Comparison of ENCODE assay signal across 1 cellular context in genomic region chr6:160455484-160456213, GRCh38.
TF ChIP-seq lines count a peak whose summit lies in the region.

No MANE protein-coding gene starts in this region.

TF ChIP-seq in HepG2, 621 proteins besides CTCF, POLR2A, EP300 and RAD21 (continued from another document and continues in another):
- TF ChIP-seq MAZ (IDR thresholded peaks at IDR 0.05; ENCODE audit: borderline replicate concordance, low read depth, low read length) (peak; percentile 85; the same call in 1 of the 2 replicates), MAZ (CRISPR knock-in tag; IDR thresholded peaks at IDR 0.05; ENCODE audit: low read depth) (no peak), NCOA1 (CRISPR knock-in tag; IDR thresholded peaks at IDR 0.05) (no peak), ATM (IDR thresholded peaks at IDR 0.05; ENCODE audit: borderline replicate concordance) (no peak), KLF13 (CRISPR knock-in tag; IDR thresholded peaks at IDR 0.05) (no peak), HDAC1 (CRISPR knock-in tag; IDR thresholded peaks at IDR 0.05) (no peak), ZNF589 (CRISPR knock-in tag; conservative IDR thresholded peaks at IDR 0.05) (no peak), RARA (CRISPR knock-in tag; IDR thresholded peaks at IDR 0.05) (0 out of 2 replicates have a peak, but pooled peaks have one; percentile 14), NFATC3 (CRISPR knock-in tag; IDR thresholded peaks at IDR 0.05) (no peak), HOXA3 (CRISPR knock-in tag; IDR thresholded peaks at IDR 0.05) (peak; percentile 41; the same call in 1 of the 2 replicates), ATF6 (CRISPR knock-in tag; conservative IDR thresholded peaks at IDR 0.05) (no peak), ZNF235 (CRISPR knock-in tag; IDR thresholded peaks at IDR 0.05; ENCODE audit: borderline replicate concordance) (0 out of 2 replicates have a peak, but pooled peaks have one; percentile 36), ZNF879 (CRISPR knock-in tag; IDR thresholded peaks at IDR 0.05) (no peak), BRF2 (CRISPR knock-in tag; IDR thresholded peaks at IDR 0.05) (no peak), HNRNPLL (IDR thresholded peaks at IDR 0.05; ENCODE audit: low read depth, low read length, poor library complexity, severe bottlenecking) (no peak), ZNF430 (CRISPR knock-in tag; IDR thresholded peaks at IDR 0.05) (no peak), POLR2AphosphoS2 (IDR thresholded peaks at IDR 0.05; ENCODE audit: low read depth, low read length) (no peak), TCF7L2 (IDR thresholded peaks at IDR 0.05; ENCODE audit: low read depth, low read length) (no peak), ZNF546 (CRISPR knock-in tag; conservative IDR thresholded peaks at IDR 0.05) (no peak), NR2F6 (IDR thresholded peaks at IDR 0.05) (no peak), NR2F6 (CRISPR knock-in tag; IDR thresholded peaks at IDR 0.05) (peak; percentile 29; the same call in 1 of the 2 replicates), CCDC6 (CRISPR knock-in tag; IDR thresholded peaks at IDR 0.05) (no peak), ZNF367 (CRISPR knock-in tag; IDR thresholded peaks at IDR 0.05; ENCODE audit: borderline replicate concordance) (no peak), ZSCAN29 (CRISPR knock-in tag; conservative IDR thresholded peaks at IDR 0.05) (no peak), SUZ12 (IDR thresholded peaks at IDR 0.05; ENCODE audit: low read depth, low read length) (no peak), ZBTB1 (CRISPR knock-in tag; IDR thresholded peaks at IDR 0.05; ENCODE audit: borderline replicate concordance) (no peak), PAXIP1 (CRISPR knock-in tag; conservative IDR thresholded peaks at IDR 0.05) (0 out of 2 replicates have a peak, but pooled peaks have one; percentile 22), KMT2A (CRISPR knock-in tag; IDR thresholded peaks at IDR 0.05) (0 out of 2 replicates have a peak, but pooled peaks have one; percentile 40), PAWR (CRISPR knock-in tag; IDR thresholded peaks at IDR 0.05; ENCODE audit: borderline replicate concordance) (0 out of 2 replicates have a peak, but pooled peaks have one; percentile 38), HNF1A (IDR thresholded peaks at IDR 0.05; ENCODE audit: low read depth) (no peak), HNF1A (CRISPR knock-in tag; IDR thresholded peaks at IDR 0.05; ENCODE audit: borderline replicate concordance) (no peak), ZNF280B (CRISPR knock-in tag; IDR thresholded peaks at IDR 0.05; ENCODE audit: borderline replicate concordance) (no peak), ZNF20 (CRISPR knock-in tag; IDR thresholded peaks at IDR 0.05) (no peak), ZNF382 (CRISPR knock-in tag; IDR thresholded peaks at IDR 0.05; ENCODE audit: borderline replicate concordance) (no peak), ZNF746 (CRISPR knock-in tag; IDR thresholded peaks at IDR 0.05) (no peak), CEBPG (CRISPR knock-in tag; IDR thresholded peaks at IDR 0.05) (no peak), ZFYVE20 (CRISPR knock-in tag; IDR thresholded peaks at IDR 0.05; ENCODE audit: borderline replicate concordance, low read depth) (no peak), KAT7 (CRISPR knock-in tag; IDR thresholded peaks at IDR 0.05; ENCODE audit: borderline replicate concordance) (no peak), NFKB2 (CRISPR knock-in tag; IDR thresholded peaks at IDR 0.05; ENCODE audit: borderline replicate concordance) (0 out of 2 replicates have a peak, but pooled peaks have one; percentile 43), ZFP91 (CRISPR knock-in tag; IDR thresholded peaks at IDR 0.05; ENCODE audit: borderline replicate concordance) (0 out of 2 replicates have a peak, but pooled peaks have one; percentile 19), RBM39 (IDR thresholded peaks at IDR 0.05; ENCODE audit: low read depth, low read length, poor library complexity, severe bottlenecking) (no peak)
